ENCODE assay signal across 10 cellular contexts in the genomic region with DNA sequence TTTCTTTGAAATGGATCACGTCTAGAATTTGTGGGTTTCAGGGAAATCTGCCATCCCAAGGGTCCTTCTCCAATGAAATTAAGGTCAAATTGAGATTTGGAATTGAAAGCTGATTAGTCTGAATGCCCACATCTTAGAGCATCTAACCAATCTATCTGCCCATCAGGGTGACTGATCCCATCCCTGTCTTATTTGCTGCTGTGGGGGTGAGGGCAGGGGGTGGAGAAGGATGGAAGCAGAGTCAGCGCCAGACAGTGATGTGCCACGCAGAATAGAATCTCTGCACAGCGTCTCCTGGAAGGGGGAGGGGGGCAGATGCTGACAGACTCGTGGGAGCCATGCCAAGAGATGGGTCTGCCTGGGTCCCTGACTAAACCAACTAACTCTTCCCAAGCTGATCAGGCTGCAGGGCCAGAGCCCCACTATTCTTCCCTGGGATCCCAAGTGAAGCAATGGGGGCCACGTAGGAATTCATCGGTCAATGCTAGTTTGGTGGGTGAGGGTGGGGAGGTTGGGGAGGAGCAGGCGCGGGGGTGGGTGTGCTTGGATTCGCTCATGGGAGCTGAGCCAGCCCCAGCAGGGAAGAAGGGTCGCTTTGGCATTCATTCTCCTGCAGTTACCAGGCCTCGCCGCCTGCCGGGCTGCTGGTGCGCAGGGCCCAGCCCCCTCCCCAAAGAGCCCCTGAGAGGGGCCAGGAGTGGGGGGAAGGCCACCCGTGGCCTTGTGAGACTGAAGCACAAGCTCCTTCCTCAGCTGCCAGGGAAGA. TPM values are rescaled to one million over a fixed set of nuclear protein-coding genes. Genes with fewer than 3 reads are reported as not detected.
DNase-seq lines count a peak whose midpoint lies in the region; ATAC-seq, FAIRE-seq and TF ChIP-seq lines count a peak whose summit lies in the region.
"Had no signal": no experiment of that assay in that cellular context is flagged by ENCODE, and none has a peak within 500 bp of the region (broad histone marks: within the 10 kb centered on the region; RNA-seq: fewer than 3 reads in every experiment).

No MANE protein-coding gene starts in this region.

- intact Hi-C loops in psoas muscle (cut with DNase I), result no loop called here
- intact Hi-C loops in ovary (cut with DNase I), result no loop called here

- peak overlapping the region; percentile 98 for H4K91ac ChIP-seq in H1 (replicated peaks; ENCODE audit: insufficient read length, low read length)

- peak overlapping the region; percentile 88 for H4K5ac ChIP-seq in H1 (ENCODE audit: insufficient read length, low read depth, low read length)

- POLR2A ChIA-PET in H1 (lab: Charles Lee; ENCODE audit: partially characterized antibody), result interaction anchor here (0.6 to 4.1 kb wide), 8 partner anchors 8 to 140 kb away, joined by 3 to 19 read pairs (median 4); no protein-coding TSS in a partner anchor

- peak overlapping the region; percentile 57 to 76 for H3K4me2 ChIP-seq in H1 (ENCODE audit: insufficient read depth in 1 of 2, low read depth in 2 of 2, low read length in 2 of 2)

- H2AK5ac ChIP-seq in H1 (ENCODE audit: low read depth, low read length), result no peak overlapping the region

- no peak for TF ChIP-seq RAD21 in H1 (IDR thresholded peaks at IDR 0.05 in 1 of 2, conservative IDR thresholded peaks at IDR 0.05 in 1 of 2; ENCODE audit: low read depth in 2 of 2, low read length in 2 of 2)

- peak overlapping the region; percentile 62 for H3K56ac ChIP-seq in H1 (replicated peaks; ENCODE audit: insufficient read length, low read depth, low read length)

- peak overlapping the region; percentile 97 for H2BK120ac ChIP-seq in H1 (replicated peaks; ENCODE audit: low read depth, low read length)

- peak overlapping the region in 3 of 4 experiments; percentile 3 to 36 (median 35); a peak in 3 of 7 replicates for H3K9ac ChIP-seq in H1 (replicated peaks in 1 of 4; ENCODE audit: extremely low read depth in 1 of 4, low read depth in 3 of 4, low read length in 3 of 4)

- TF ChIP-seq POLR2A in H1 (IDR thresholded peaks at IDR 0.05; ENCODE audit: control extremely low read depth in 1 of 2, low read depth in 2 of 2, low read length in 2 of 2) (no peak), ovary (IDR thresholded peaks at IDR 0.05) (no peak)

- H3K14ac ChIP-seq in H1 (ENCODE audit: insufficient read length), result no peak overlapping the region

- H3K27ac ChIP-seq in H1 (ENCODE audit: low read depth, low read length), result peak overlapping the region; percentile 68
- H3K27ac ChIP-seq in psoas muscle, result peak overlapping the region; percentile 53
- H3K27ac ChIP-seq in ovary, result no peak overlapping the region

- peak overlapping the region; percentile 91 for H3K4ac ChIP-seq in H1 (replicated peaks; ENCODE audit: insufficient read length, low read depth, low read length)

- DNase-seq in HAP-1 (ENCODE audit: low spot score in 2 of 2), result peak; percentile 28 to 71
- peak; percentile 77 for DNase-seq in NCI-H748 (lab: John Stamatoyannopoulos, UW; ENCODE audit: unreplicated experiment)
- peak in 1 of 2 experiments; percentile 70 for DNase-seq in H1 (ENCODE audit: low read depth in 1 of 2, low spot score in 2 of 2)
- no peak for DNase-seq in psoas muscle
- DNase-seq in ovary, result no peak
- DNase-seq in stimulated activated CD8-positive, alpha-beta memory T cell treated with anti-CD3 and anti-CD28 coated beads, Interleukin-4, amount 100 ng/mL, for 48 hours, result no peak
- DNase-seq in stimulated activated naive CD4-positive, alpha-beta T cell treated with Interleukin-2 at 50 U/mL for 16 hours (lab: John Stamatoyannopoulos, UW), result no peak
- DNase-seq: effector CD4-positive, alpha-beta T cell had no signal

- H3K9me3 ChIP-seq in HAP-1 (no peaks in the 10 kb centered on the region), H1 (ENCODE audit: insufficient read depth in 2 of 2, low read depth in 1 of 2, low read length in 1 of 2) (no peaks in the 10 kb centered on the region), psoas muscle (no peaks in the 10 kb centered on the region), ovary (no peaks in the 10 kb centered on the region)

- in situ Hi-C loops in HAP-1 (cut with MboI; ENCODE audit: low sequenced_read_pairs), result no loop called here

- H2AFZ ChIP-seq in H1 (ENCODE audit: low read length), result no peak overlapping the region

- H3K4me3 ChIP-seq in HAP-1 (no peak overlapping the region), H1 (ENCODE audit: extremely low read depth in 1 of 4, insufficient read depth in 2 of 4, low read depth in 3 of 4, low read length in 4 of 4) (peak overlapping the region in 2 of 4 experiments; percentile 12 to 16; a peak in 3 of 8 replicates), psoas muscle (no peak overlapping the region), ovary (no peak overlapping the region)

- H3K23ac ChIP-seq in H1 (ENCODE audit: insufficient read length), result peak overlapping the region; percentile 7

- TF ChIP-seq EP300 in H1 (IDR thresholded peaks at IDR 0.05; ENCODE audit: borderline replicate concordance in 1 of 2, low read depth in 2 of 2, low read length in 2 of 2) (no peak), ovary (IDR thresholded peaks at IDR 0.05) (no peak)

- ATAC-seq in psoas muscle (no peak), GM21390 (IDR thresholded peaks at IDR 0.05; ENCODE audit: unreplicated experiment) (no peak)

- peaks cover 45% of the 10 kb centered on the region for H3K4me1 ChIP-seq in HAP-1
- peaks cover 18 to 41% (median 28%) of the 10 kb centered on the region in 4 experiments for H3K4me1 ChIP-seq in H1 (replicated peaks in 1 of 4; ENCODE audit: control insufficient read depth in 3 of 4, insufficient read depth in 4 of 4, low read length in 3 of 4)
- peaks cover 8% of the 10 kb centered on the region for H3K4me1 ChIP-seq in psoas muscle
- H3K4me1 ChIP-seq in ovary (ENCODE audit: insufficient read depth), result no peaks in the 10 kb centered on the region

- H3K36me3 ChIP-seq in HAP-1 (replicated peaks) (no peaks in the 10 kb centered on the region), H1 (ENCODE audit: control insufficient read depth in 2 of 4, insufficient read depth in 4 of 4, low read length in 3 of 4) (no peaks in the 10 kb centered on the region), psoas muscle (ENCODE audit: insufficient read depth in 1 of 2, low read depth in 1 of 2) (no peaks in the 10 kb centered on the region), ovary (no peaks in the 10 kb centered on the region)

- no peaks in the 10 kb centered on the region for H3K79me1 ChIP-seq in H1 (ENCODE audit: low read depth, low read length)

- CTCF ChIA-PET in H1 (lab: Charles Lee; ENCODE audit: partially characterized antibody), result interaction anchor here (0.6 to 27.8 kb wide), 20 partner anchors 8 to 610 kb away, joined by 3 to 493 read pairs (median 6); a partner anchor contains a TSS

- peak overlapping the region; percentile 80; the same call in 1 of the 2 replicates for H3K18ac ChIP-seq in H1 (ENCODE audit: extremely low read depth, low read length)

- H2BK20ac ChIP-seq in H1 (ENCODE audit: low read length), result peak overlapping the region; percentile 94

- H3K27me3 ChIP-seq in HAP-1 (ENCODE audit: low read depth), result no peaks in the 10 kb centered on the region
- H3K27me3 ChIP-seq in H1 (replicated peaks in 1 of 4; ENCODE audit: control insufficient read depth in 3 of 4, extremely low read depth in 1 of 4, insufficient read depth in 3 of 4, low read length in 3 of 4), result no peaks in the 10 kb centered on the region
- peaks cover 0 to 19% (median 2%) of the 10 kb centered on the region in 3 donors for H3K27me3 ChIP-seq in psoas muscle (ENCODE audit: insufficient read depth in 3 of 3, low read length in 2 of 3)
- H3K27me3 ChIP-seq in ovary, result no peaks in the 10 kb centered on the region

- H4K20me1 ChIP-seq in H1 (replicated peaks in 1 of 2; ENCODE audit: control insufficient read depth in 1 of 2, insufficient read depth in 2 of 2, low read length in 2 of 2), result no peaks in the 10 kb centered on the region

- H2BK5ac ChIP-seq in H1 (ENCODE audit: low read depth, low read length), result peak overlapping the region; percentile 92; the same call in 1 of the 2 replicates

- FAIRE-seq in H1 (lab: Jason Lieb, UNC), result no peak

- H3K79me2 ChIP-seq in H1 (ENCODE audit: control insufficient read depth in 1 of 2, insufficient read depth in 2 of 2, low read length in 2 of 2), result no peaks in the 10 kb centered on the region

- H2BK12ac ChIP-seq in H1 (ENCODE audit: low read depth, low read length), result peak overlapping the region; percentile 98; the same call in 1 of the 2 replicates

- WGBS in H1 (ENCODE audit: extremely low coverage in 1 of 2, insufficient coverage in 1 of 2, insufficient read length in 1 of 2, insufficient replicate concordance in 2 of 2, low coverage in 1 of 2, low lambda C conversion rate in 2 of 2, missing lambda C conversion rate in 1 of 2), 2 experiments, result 6% methylated on average over 16 of the region's 16 CpGs; no CpG with 5 or more reads in 1 of the 2 experiments
- 59 to 65% (median 62%) methylated on average over 15 to 16 of the region's 16 CpGs for WGBS in psoas muscle, 3 donors
- WGBS in ovary, 3 donors, result 60 to 67% (median 61%) methylated on average over 16 of the region's 16 CpGs

- TF ChIP-seq CTCF in H1 (IDR thresholded peaks at IDR 0.05; ENCODE audit: control extremely low read depth in 1 of 3, insufficient read depth in 1 of 3, low read depth in 1 of 3, low read length in 3 of 3) (peak in 2 of 3 experiments; percentile 14 to 44; a peak in 2 of 4 replicates), psoas muscle (IDR thresholded peaks at IDR 0.05) (no peak), ovary (IDR thresholded peaks at IDR 0.05) (no peak)

- 0 out of 2 replicates have a peak, but pooled peaks cover 2% of the 10 kb centered on the region for H3K23me2 ChIP-seq in H1 (ENCODE audit: low read depth, low read length)

- no peak overlapping the region for H4K8ac ChIP-seq in H1 (ENCODE audit: extremely low read depth, insufficient read depth, low read length)

- peak overlapping the region; percentile 95; the same call in 1 of the 2 replicates for H2BK15ac ChIP-seq in H1 (ENCODE audit: low read length)

RNA-seq across cellular contexts. Expression of a gene that starts 32.2 kb away (rescaled TPM):
- total RNA-seq in H1 (2021; fragmentation: NEBNext Ultra II Directional; extraction: Animal tissue kit (Norgen Biotek cat#: 25700)), result 88.2 and 97.6 TPM in 2 replicates
- polyA plus RNA-seq in H1 (2011; rRNA removed), result 93.2 and 119 TPM in 2 replicates
- 159 TPM for polyA plus RNA-seq in H1 (2011; cell fraction: cytosol; rRNA removed)
- polyA plus RNA-seq in H1 (2011; cell fraction: nucleus; rRNA removed), result 845 TPM
- 134 to 181 TPM (median 168 TPM) in 4 replicates for polyA plus RNA-seq in H1 (2012, experiment 1 of 2)
- 47.9 TPM for polyA plus RNA-seq in H1 (2012, experiment 2 of 2)
- polyA plus RNA-seq in H1 (2013, experiment 1 of 2), result 99.7 TPM
- 95.7 TPM for polyA plus RNA-seq in H1 (2013, experiment 2 of 2)
- polyA minus RNA-seq in H1 (2011; rRNA and poly(A)+ RNA removed), result 131 and 169 TPM in 2 replicates
- 41.5 TPM for polyA minus RNA-seq in H1 (2011; cell fraction: cytosol; rRNA and poly(A)+ RNA removed)
- 147 TPM for polyA minus RNA-seq in H1 (2011; cell fraction: nucleus; rRNA and poly(A)+ RNA removed)
- total RNA-seq in psoas muscle, result 10 to 100 TPM; 21.0 to 44.1 (median 34.5) TPM
- 10 to 100 TPM; 25.4 to 29.9 (median 25.6) TPM for polyA plus RNA-seq in psoas muscle
- 100 to 1,000 TPM; 125 to 197 (median 144) TPM for total RNA-seq in ovary
- polyA plus RNA-seq in ovary, result 100 to 1,000 TPM; 138 to 162 TPM

RNA-seq across cellular contexts. Expression of a gene that starts 34.5 kb away (rescaled TPM):
- not detected in 2 replicates for total RNA-seq in H1 (2021; fragmentation: NEBNext Ultra II Directional; extraction: Animal tissue kit (Norgen Biotek cat#: 25700))
- polyA plus RNA-seq in H1 (2011; rRNA removed) (0.24 and 0.25 TPM in 2 replicates), psoas muscle (10 to 100 TPM; 16.8 to 46.0 (median 35.5) TPM), ovary (10 to 100 TPM; 12.1 to 58.1 TPM)
- 0.23 TPM for polyA plus RNA-seq in H1 (2011; cell fraction: cytosol; rRNA removed)
- 0.47 TPM for polyA plus RNA-seq in H1 (2011; cell fraction: nucleus; rRNA removed)
- 0.34 to 0.45 TPM in 2 of 4 replicates, not detected in the others for polyA plus RNA-seq in H1 (2012, experiment 1 of 2)
- not detected for polyA plus RNA-seq in H1 (2012, experiment 2 of 2)
- 0.41 TPM for polyA plus RNA-seq in H1 (2013, experiment 1 of 2)
- 0.70 TPM for polyA plus RNA-seq in H1 (2013, experiment 2 of 2)
- not detected in 2 replicates for polyA minus RNA-seq in H1 (2011; rRNA and poly(A)+ RNA removed)
- polyA minus RNA-seq in H1 (2011; cell fraction: cytosol; rRNA and poly(A)+ RNA removed), result not detected
- not detected for polyA minus RNA-seq in H1 (2011; cell fraction: nucleus; rRNA and poly(A)+ RNA removed)
- total RNA-seq in psoas muscle (100 to 1,000 TPM in 1 of 4 donors, 10 to 100 TPM in 3; 56.4 to 130 (median 66.4) TPM), ovary (10 to 100 TPM in 5 of 7 donors, 1 to 10 TPM in 2; 1.7 to 36.2 (median 12.1) TPM)

RNA-seq across cellular contexts. Expression of a gene that starts 45.1 kb away (rescaled TPM):
- 140 and 148 TPM in 2 replicates for total RNA-seq in H1 (2021; fragmentation: NEBNext Ultra II Directional; extraction: Animal tissue kit (Norgen Biotek cat#: 25700))
- polyA plus RNA-seq in H1 (2011; rRNA removed) (143 and 173 TPM in 2 replicates), psoas muscle (1,000 to 10,000 TPM in 1 of 3 donors, 100 to 1,000 TPM in 2; 308 to 1,601 (median 620) TPM), ovary (100 to 1,000 TPM; 150 to 577 TPM)
- 181 TPM for polyA plus RNA-seq in H1 (2011; cell fraction: cytosol; rRNA removed)
- polyA plus RNA-seq in H1 (2011; cell fraction: nucleus; rRNA removed), result 178 TPM
- 161 to 195 TPM (median 173 TPM) in 4 replicates for polyA plus RNA-seq in H1 (2012, experiment 1 of 2)
- 101 TPM for polyA plus RNA-seq in H1 (2012, experiment 2 of 2)
- polyA plus RNA-seq in H1 (2013, experiment 1 of 2), result 146 TPM
- polyA plus RNA-seq in H1 (2013, experiment 2 of 2), result 156 TPM
- 193 and 224 TPM in 2 replicates for polyA minus RNA-seq in H1 (2011; rRNA and poly(A)+ RNA removed)
- polyA minus RNA-seq in H1 (2011; cell fraction: cytosol; rRNA and poly(A)+ RNA removed), result 160 TPM
- 99.1 TPM for polyA minus RNA-seq in H1 (2011; cell fraction: nucleus; rRNA and poly(A)+ RNA removed)
- total RNA-seq in psoas muscle (1,000 to 10,000 TPM in 3 of 4 donors, 100 to 1,000 TPM in 1; 990 to 1,423 (median 1,174) TPM), ovary (100 to 1,000 TPM in 6 of 7 donors, 10 to 100 TPM in 1; 80.0 to 214 (median 165) TPM)

RNA-seq across cellular contexts. Expression of a gene that starts 45.4 kb away (rescaled TPM):
- total RNA-seq in H1 (2021; fragmentation: NEBNext Ultra II Directional; extraction: Animal tissue kit (Norgen Biotek cat#: 25700)), result 0.26 and 0.34 TPM in 2 replicates
- polyA plus RNA-seq in H1 (2011; rRNA removed), result 1.1 TPM in 2 replicates
- 1.1 TPM for polyA plus RNA-seq in H1 (2011; cell fraction: cytosol; rRNA removed)
- 0.87 TPM for polyA plus RNA-seq in H1 (2011; cell fraction: nucleus; rRNA removed)
- 0.54 to 0.76 TPM (median 0.64 TPM) in 4 replicates for polyA plus RNA-seq in H1 (2012, experiment 1 of 2)
- polyA plus RNA-seq in H1 (2012, experiment 2 of 2), result 0.70 TPM
- 0.20 TPM for polyA plus RNA-seq in H1 (2013, experiment 1 of 2)
- 0.20 TPM for polyA plus RNA-seq in H1 (2013, experiment 2 of 2)
- polyA minus RNA-seq in H1 (2011; rRNA and poly(A)+ RNA removed), result 0.51 and 0.98 TPM in 2 replicates
- 0.95 TPM for polyA minus RNA-seq in H1 (2011; cell fraction: cytosol; rRNA and poly(A)+ RNA removed)
- polyA minus RNA-seq in H1 (2011; cell fraction: nucleus; rRNA and poly(A)+ RNA removed), result 0.40 TPM
- not detected for total RNA-seq in psoas muscle
- under 1 TPM in 2 of 3 donors, not detected in 1; 0.04 to 0.17 TPM for polyA plus RNA-seq in psoas muscle
- 10 to 100 TPM in 1 of 7 donors, 1 to 10 TPM in 1, under 1 TPM in 5; 0.18 to 22.3 (median 0.82) TPM for total RNA-seq in ovary
- polyA plus RNA-seq in ovary, result under 1 TPM; 0.16 to 0.35 TPM
- total RNA-seq: HT1080 had no signal

Comparison
In these comparisons a context has a peak if more than half of its experiments do, and no peak if none do; other contexts are left out.
1. DNase-seq: peak in HAP-1 (2 of 2) and NCI-H748 (single experiment); none in psoas muscle (0 of 2), ovary (0 of 5), stimulated activated CD8-positive, alpha-beta memory T cell treated with anti-CD3 and anti-CD28 coated beads, Interleukin-4, amount 100 ng/mL, for 48 hours (single experiment) and stimulated activated naive CD4-positive, alpha-beta T cell treated with Interleukin-2 at 50 U/mL for 16 hours (single experiment).
2. H3K27ac ChIP-seq: peak in H1 (single experiment) and psoas muscle (single experiment); none in ovary (0 of 2).
3. CTCF ChIP-seq: peak in H1 (2 of 3); none in psoas muscle (single experiment) and ovary (0 of 3).